In the genomic region with DNA sequence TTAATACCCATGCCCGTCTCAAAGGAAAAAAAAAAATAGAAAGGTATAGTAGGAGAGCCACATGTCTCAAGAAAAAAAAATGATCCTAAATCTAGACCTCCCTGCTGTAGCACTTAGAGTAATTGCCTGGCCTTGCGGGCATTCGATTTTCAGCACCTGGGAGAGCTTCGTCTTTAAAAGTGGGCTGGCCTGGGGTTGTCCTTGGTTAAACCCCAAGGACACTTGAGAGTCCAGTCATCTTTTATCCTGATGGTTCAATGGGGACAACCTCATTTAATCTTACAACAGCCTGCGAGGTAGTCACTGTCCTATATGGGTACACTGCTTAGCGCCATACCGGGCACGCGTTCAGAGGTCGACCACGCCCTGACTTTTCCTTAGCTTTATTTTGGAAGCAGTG, we compare ENCODE assay signal across 9 cellular contexts.
DNase-seq lines count a peak whose midpoint lies in the region; ATAC-seq and TF ChIP-seq lines count a peak whose summit lies in the region.
"Had no signal": no experiment of that assay in that cellular context is flagged by ENCODE, and none has a peak within 500 bp of the region (broad histone marks: within the 10 kb centered on the region; RNA-seq: fewer than 3 reads in every experiment).

No MANE protein-coding gene starts in this region.

- ATAC-seq in activated T-cell treated with anti-CD3 and anti-CD28 coated beads, Interleukin-2, amount 50 U/mL, for 72 hours (replicated peaks in 1 of 2) = peak; percentile 2 to 6
- ATAC-seq in activated B cell treated with CpG ODN at 0.5 μM for 24 hours (ENCODE audit: low read depth) = no peak
- peak in 1 of 2 donors; percentile 5 for ATAC-seq in stimulated activated naive B cell treated with anti-CD40 and anti-IgM and Interleukin-4, amounts not matched to agents 10 μg/mL and 1 μg/mL and 100 μg/mL, for 72 hours (replicated peaks)

- no peak for TF ChIP-seq CTCF in activated B cell treated with CpG ODN at 0.5 μM for 24 hours (IDR thresholded peaks at IDR 0.05)
- no peak for TF ChIP-seq CTCF in hepatocyte (IDR thresholded peaks at IDR 0.05; ENCODE audit: poor library complexity)

- no peaks in the 10 kb centered on the region for H4K20me1 ChIP-seq in hepatocyte (ENCODE audit: insufficient read depth, poor library complexity, severe bottlenecking)

- H3K9me3 ChIP-seq in hepatocyte (ENCODE audit: low read depth) = no peaks in the 10 kb centered on the region

- H3K36me3 Mint-ChIP-seq in activated T-cell treated with anti-CD3 and anti-CD28 coated beads, Interleukin-2, amount 50 U/mL, for 72 hours (ENCODE audit: insufficient read depth in 2 of 2) = no peaks in the 10 kb centered on the region
- no peaks in the 10 kb centered on the region for H3K36me3 Mint-ChIP-seq in activated B cell treated with CpG ODN at 0.5 μM for 24 hours (ENCODE audit: low read depth)
- no peaks in the 10 kb centered on the region for H3K36me3 Mint-ChIP-seq in stimulated activated naive B cell treated with anti-CD40 and anti-IgM and Interleukin-4, amounts not matched to agents 10 μg/mL and 1 μg/mL and 100 μg/mL, for 72 hours
- H3K36me3 Mint-ChIP-seq: activated naive CD4-positive, alpha-beta T cell treated with anti-CD3 and anti-CD28 coated beads, Interleukin-2, amount 50 U/mL, for 72 hours had no signal

- peak overlapping the region; percentile 11 for H3K4me3 ChIP-seq in hepatocyte

- peaks cover 4% of the 10 kb centered on the region for H3K4me1 ChIP-seq in hepatocyte (ENCODE audit: insufficient read depth)

- H3K9me3 Mint-ChIP-seq in activated T-cell treated with anti-CD3 and anti-CD28 coated beads, Interleukin-2, amount 50 U/mL, for 72 hours = no peaks in the 10 kb centered on the region
- no peaks in the 10 kb centered on the region for H3K9me3 Mint-ChIP-seq in activated B cell treated with CpG ODN at 0.5 μM for 24 hours
- H3K9me3 Mint-ChIP-seq in stimulated activated naive B cell treated with anti-CD40 and anti-IgM and Interleukin-4, amounts not matched to agents 10 μg/mL and 1 μg/mL and 100 μg/mL, for 72 hours = no peaks in the 10 kb centered on the region
- H3K9me3 Mint-ChIP-seq: activated naive CD4-positive, alpha-beta T cell treated with anti-CD3 and anti-CD28 coated beads, Interleukin-2, amount 50 U/mL, for 72 hours had no signal

- peak overlapping the region; percentile 67 for H2AFZ ChIP-seq in hepatocyte

- no peaks in the 10 kb centered on the region for H3K36me3 ChIP-seq in hepatocyte (replicated peaks; ENCODE audit: insufficient read depth, low read depth)

- H3K79me2 ChIP-seq in hepatocyte = no peaks in the 10 kb centered on the region

- CTCF ChIA-PET in activated B cell treated with CpG ODN at 0.5 μM for 24 hours (lab: Charles Lee) = interaction anchor here (1.5 to 6.5 kb wide), 3 partner anchors 131 to 1642 kb away, joined by 3 to 78 read pairs (median 8); no protein-coding TSS in a partner anchor

- 5% methylated on average over 11 of the region's 11 CpGs for WGBS in hepatocyte (ENCODE audit: low lambda C conversion rate, missing lambda C conversion rate)

- peak overlapping the region; percentile 85 to 94 for H3K4me3 Mint-ChIP-seq in activated T-cell treated with anti-CD3 and anti-CD28 coated beads, Interleukin-2, amount 50 U/mL, for 72 hours
- H3K4me3 Mint-ChIP-seq in activated B cell treated with CpG ODN at 0.5 μM for 24 hours = peak overlapping the region; percentile 74
- H3K4me3 Mint-ChIP-seq in stimulated activated naive B cell treated with anti-CD40 and anti-IgM and Interleukin-4, amounts not matched to agents 10 μg/mL and 1 μg/mL and 100 μg/mL, for 72 hours = peak overlapping the region; percentile 80 to 81

- peaks cover 75% of the 10 kb centered on the region for H3K27me3 Mint-ChIP-seq in activated T-cell treated with anti-CD3 and anti-CD28 coated beads, Interleukin-2, amount 50 U/mL, for 72 hours (ENCODE audit: low read depth)
- peaks cover 38% of the 10 kb centered on the region for H3K27me3 Mint-ChIP-seq in activated B cell treated with CpG ODN at 0.5 μM for 24 hours
- H3K27me3 Mint-ChIP-seq in stimulated activated naive B cell treated with anti-CD40 and anti-IgM and Interleukin-4, amounts not matched to agents 10 μg/mL and 1 μg/mL and 100 μg/mL, for 72 hours = peaks cover 66 to 81% of the 10 kb centered on the region in 2 donors

- POLR2A ChIA-PET in activated B cell treated with CpG ODN at 0.5 μM for 24 hours (lab: Charles Lee) = no interaction called here

- peaks cover 38% of the 10 kb centered on the region for H3K4me1 Mint-ChIP-seq in activated T-cell treated with anti-CD3 and anti-CD28 coated beads, Interleukin-2, amount 50 U/mL, for 72 hours (ENCODE audit: low read depth)
- H3K4me1 Mint-ChIP-seq in activated B cell treated with CpG ODN at 0.5 μM for 24 hours = peaks cover 24% of the 10 kb centered on the region
- H3K4me1 Mint-ChIP-seq in stimulated activated naive B cell treated with anti-CD40 and anti-IgM and Interleukin-4, amounts not matched to agents 10 μg/mL and 1 μg/mL and 100 μg/mL, for 72 hours = peaks cover 11 to 18% of the 10 kb centered on the region in 2 donors

- peaks cover 34% of the 10 kb centered on the region for H3K27me3 ChIP-seq in hepatocyte

- DNase-seq in activated T-cell treated with anti-CD3 and anti-CD28 coated beads, Interleukin-2, amount 50 U/mL, for 72 hours = no peak
- DNase-seq in activated T-cell treated with anti-CD3 and anti-CD28 coated beads, Interleukin-2, amount 50 U/mL, for 48 hours = no peak
- DNase-seq in activated B cell treated with CpG ODN at 0.5 μM for 24 hours (no peak), hepatocyte (ENCODE audit: low spot score) (peak; percentile 32), posterior vena cava (ENCODE audit: low spot score) (no peak), NCI-H82 treated with DMSO at 0.1 percent for 48 hours (lab: John Stamatoyannopoulos, UW; ENCODE audit: unreplicated experiment) (no peak), hepatic stellate cell (ENCODE audit: low spot score) (no peak)
- no peak for DNase-seq in stimulated activated naive B cell treated with anti-CD40 and anti-IgM and Interleukin-4, amounts not matched to agents 10 μg/mL and 1 μg/mL and 100 μg/mL, for 72 hours

- H3K9me2 ChIP-seq in hepatocyte (replicated peaks; ENCODE audit: insufficient read depth) = no peaks in the 10 kb centered on the region

- H3K4me2 ChIP-seq in hepatocyte = peak overlapping the region; percentile 86

- no peak overlapping the region for H3K27ac Mint-ChIP-seq in activated T-cell treated with anti-CD3 and anti-CD28 coated beads, Interleukin-2, amount 50 U/mL, for 72 hours
- H3K27ac Mint-ChIP-seq in activated B cell treated with CpG ODN at 0.5 μM for 24 hours = no peak overlapping the region
- H3K27ac Mint-ChIP-seq in stimulated activated naive B cell treated with anti-CD40 and anti-IgM and Interleukin-4, amounts not matched to agents 10 μg/mL and 1 μg/mL and 100 μg/mL, for 72 hours = no peak overlapping the region

- no peak overlapping the region for H3K27ac ChIP-seq in hepatocyte

- intact Hi-C loops in activated B cell treated with CpG ODN at 0.5 μM for 24 hours (cut with micrococcal nuclease) = loop anchor here (5.0 to 10.0 kb wide), 2 partner anchors 93 to 349 kb away; no protein-coding TSS in a partner anchor
- intact Hi-C loops in posterior vena cava (cut with DNase I) = loop anchor here in 1 of 2 donors (5.0 kb wide), 1 partner anchor 447 kb away; no protein-coding TSS in a partner anchor
